In genomic region chr5:318341-318897, GRCh38 we compare ENCODE assay signal across 10 cellular contexts. TPM values are rescaled to one million over a fixed set of nuclear protein-coding genes. Genes with fewer than 3 reads are reported as not detected.
DNase-seq lines count a peak whose midpoint lies in the region; ATAC-seq and TF ChIP-seq lines count a peak whose summit lies in the region.
"Had no signal": no experiment of that assay in that cellular context is flagged by ENCODE, and none has a peak within 500 bp of the region (broad histone marks: within the 10 kb centered on the region; RNA-seq: fewer than 3 reads in every experiment).

No MANE protein-coding gene starts in this region.

- DNase-seq in COLO668 (lab: John Stamatoyannopoulos, UW; ENCODE audit: unreplicated experiment) (peak; percentile 51), HCEC 1CT (peak; percentile 43), kidney tubule cell (ENCODE audit: low spot score) (peak; percentile 92), NCI-H1105 (lab: John Stamatoyannopoulos, UW) (no peak), dorsolateral prefrontal cortex (no peak), foreskin melanocyte (no peak)
- DNase-seq: activated CD4-positive, alpha-beta T cell treated with anti-CD3 and anti-CD28 coated beads for 1 hour; naive thymus-derived CD4-positive, alpha-beta T cell had no signal

- H3K4me3 ChIP-seq in dorsolateral prefrontal cortex: no peak overlapping the region

- peaks cover 0 to 49% (median 31%) of the 10 kb centered on the region in 45 donors for H3K27me3 ChIP-seq in dorsolateral prefrontal cortex

- intact Hi-C loops in dorsolateral prefrontal cortex (cut with DNase I): loop anchor here in 1 of 2 donors (5.0 kb wide), 1 partner anchor 584 kb away; no protein-coding TSS in a partner anchor

- no peak for TF ChIP-seq CTCF in dorsolateral prefrontal cortex (IDR thresholded peaks at IDR 0.05 in 54 of 56, conservative IDR thresholded peaks at IDR 0.05 in 2 of 56; ENCODE audit: low read depth in 1 of 56, partially characterized antibody in 56 of 56)

- peak; percentile 33 for ATAC-seq in SK-N-SH treated with all-trans-retinoic acid at 6 μM for 48 hours
- ATAC-seq in HG03354 (IDR thresholded peaks at IDR 0.05; ENCODE audit: poor library complexity, severe bottlenecking, unreplicated experiment): no peak
- ATAC-seq: naive thymus-derived CD4-positive, alpha-beta T cell had no signal

- H3K27ac ChIP-seq in dorsolateral prefrontal cortex: no peak overlapping the region

TF ChIP-seq in SK-N-SH treated with all-trans-retinoic acid at 6 μM for 48 hours, 23 proteins besides CTCF, POLR2A, EP300 and RAD21:
- TF ChIP-seq ISL1 (CRISPR knock-in tag; IDR thresholded peaks at IDR 0.05) (no peak), ARNTL (CRISPR knock-in tag; IDR thresholded peaks at IDR 0.05; ENCODE audit: borderline replicate concordance, low read depth) (no peak), RARB (CRISPR knock-in tag; IDR thresholded peaks at IDR 0.05) (no peak), BACH2 (CRISPR knock-in tag; IDR thresholded peaks at IDR 0.05; ENCODE audit: borderline replicate concordance) (no peak), ZFP3 (CRISPR knock-in tag; IDR thresholded peaks at IDR 0.05) (no peak), CREB5 (CRISPR knock-in tag; IDR thresholded peaks at IDR 0.05; ENCODE audit: low read depth) (no peak), OSR1 (CRISPR knock-in tag; IDR thresholded peaks at IDR 0.05) (no peak), GLIS3 (CRISPR knock-in tag; IDR thresholded peaks at IDR 0.05) (no peak), ESRRG (CRISPR knock-in tag; IDR thresholded peaks at IDR 0.05) (no peak), ZFP30 (CRISPR knock-in tag; IDR thresholded peaks at IDR 0.05) (no peak)

RNA-seq across cellular contexts. Expression of gene AHRR, which starts 3.1 kb away (rescaled TPM):
- total RNA-seq in dorsolateral prefrontal cortex: 10 to 100 TPM in 2 of 120 experiments, 1 to 10 TPM in 117, under 1 TPM in 1; 0.75 to 14.2 (median 4.1) TPM

RNA-seq across cellular contexts. Expression of gene PDCD6, which starts 47.0 kb away (rescaled TPM):
- total RNA-seq in dorsolateral prefrontal cortex: 10 to 100 TPM; 62.0 to 99.6 (median 81.7) TPM

Comparison
In these comparisons a context has a peak if more than half of its experiments do, and no peak if none do; other contexts are left out.
1. DNase-seq: peak in COLO668 (single experiment), HCEC 1CT (single experiment) and kidney tubule cell (single experiment); none in NCI-H1105 (single experiment), dorsolateral prefrontal cortex (0 of 10) and foreskin melanocyte (single experiment).